ENCODE assay signal across 29 cellular contexts in genomic region chr7:157869793-157870192, GRCh38.
"Had no signal": no experiment of that assay in that cellular context is flagged by ENCODE, and none has a peak within 500 bp of the region (broad histone marks: within the 10 kb centered on the region; RNA-seq: fewer than 3 reads in every experiment).

No MANE protein-coding gene starts in this region.

- H3K27ac ChIP-seq: stomach, suprapubic skin, testis, thoracic aorta, thyroid gland, tibial artery, tibial nerve, transverse colon, upper lobe of left lung, upper lobe of right lung, uterus, vagina had no signal

- H3K9me3 Mint-ChIP-seq: stimulated activated effector memory CD8-positive, alpha-beta T cell treated with anti-CD3 and anti-CD28 coated beads, Interleukin-12 subunit alpha, Interleukin-12 subunit beta, amount 100 ng/mL, for 72 hours; stimulated activated naive B cell treated with anti-CD40 and anti-IgM and Interleukin-4, amounts not matched to agents 10 μg/mL and 1 μg/mL and 100 μg/mL, for 72 hours; stimulated activated naive CD8-positive, alpha-beta T cell treated with anti-CD3 and anti-CD28 coated beads, Interleukin-15, amount 100 ng/mL, for 72 hours; stimulated activated naive CD8-positive, alpha-beta T cell treated with anti-CD3 and anti-CD28 coated beads, Interleukin-15, Interleukin-2, amounts not matched to agents 100 ng/mL and 50 ng/mL, for 24 hours; type B pancreatic cell had no signal

- H3K36me3 ChIP-seq: stomach, suprapubic skin, thoracic aorta, thyroid gland, tibial artery, tibial nerve, transverse colon, upper lobe of left lung, upper lobe of right lung, uterus, vagina had no signal

- ATAC-seq: stimulated activated effector memory CD8-positive, alpha-beta T cell treated with anti-CD3 and anti-CD28 coated beads, Interleukin-12 subunit alpha, Interleukin-12 subunit beta, amount 100 ng/mL, for 72 hours; stimulated activated memory B cell treated with anti-CD40 and anti-IgM and Interleukin-4, amounts not matched to agents 10 μg/mL and 1 μg/mL and 100 μg/mL, for 72 hours; stimulated activated naive B cell treated with anti-CD40 and anti-IgM and Interleukin-4, amounts not matched to agents 10 μg/mL and 1 μg/mL and 100 μg/mL, for 72 hours; stimulated activated naive CD8-positive, alpha-beta T cell treated with anti-CD3 and anti-CD28 coated beads, Interleukin-15, amount 100 ng/mL, for 72 hours; stimulated activated naive CD8-positive, alpha-beta T cell treated with anti-CD3 and anti-CD28 coated beads, Interleukin-15, Interleukin-2, amounts not matched to agents 100 U/mL and 50 U/mL, for 24 hours; upper lobe of right lung had no signal

- H3K4me3 ChIP-seq: stomach, suprapubic skin, testis, thoracic aorta, thyroid gland, tibial artery, tibial nerve, transverse colon, upper lobe of left lung, upper lobe of right lung, uterus, vagina had no signal

- H3K27me3 Mint-ChIP-seq: stimulated activated naive CD8-positive, alpha-beta T cell treated with anti-CD3 and anti-CD28 coated beads, Interleukin-15, amount 100 ng/mL, for 72 hours; stimulated activated naive CD8-positive, alpha-beta T cell treated with anti-CD3 and anti-CD28 coated beads, Interleukin-15, Interleukin-2, amounts not matched to agents 100 ng/mL and 50 ng/mL, for 24 hours; type B pancreatic cell had no signal

- H3K36me3 Mint-ChIP-seq: stimulated activated effector memory CD8-positive, alpha-beta T cell treated with anti-CD3 and anti-CD28 coated beads, Interleukin-12 subunit alpha, Interleukin-12 subunit beta, amount 100 ng/mL, for 72 hours; stimulated activated memory B cell treated with anti-CD40 and anti-IgM and Interleukin-4, amounts not matched to agents 10 μg/mL and 1 μg/mL and 100 μg/mL, for 72 hours; stimulated activated naive B cell treated with anti-CD40 and anti-IgM and Interleukin-4, amounts not matched to agents 10 μg/mL and 1 μg/mL and 100 μg/mL, for 72 hours; type B pancreatic cell had no signal

- H3K4me1 ChIP-seq: suprapubic skin, thyroid gland, tibial artery, tibial nerve, transverse colon, upper lobe of left lung, upper lobe of right lung, uterus, vagina had no signal

- FAIRE-seq: urothelium cell line had no signal

- H3K27ac Mint-ChIP-seq: stimulated activated effector memory CD8-positive, alpha-beta T cell treated with anti-CD3 and anti-CD28 coated beads, Interleukin-12 subunit alpha, Interleukin-12 subunit beta, amount 100 ng/mL, for 72 hours; stimulated activated memory B cell treated with anti-CD40 and anti-IgM and Interleukin-4, amounts not matched to agents 10 μg/mL and 1 μg/mL and 100 μg/mL, for 72 hours; stimulated activated naive B cell treated with anti-CD40 and anti-IgM and Interleukin-4, amounts not matched to agents 10 μg/mL and 1 μg/mL and 100 μg/mL, for 72 hours; stimulated activated naive CD8-positive, alpha-beta T cell treated with anti-CD3 and anti-CD28 coated beads, Interleukin-15, amount 100 ng/mL, for 72 hours; stimulated activated naive CD8-positive, alpha-beta T cell treated with anti-CD3 and anti-CD28 coated beads, Interleukin-15, Interleukin-2, amounts not matched to agents 100 ng/mL and 50 ng/mL, for 24 hours; type B pancreatic cell had no signal

- H3K27me3 ChIP-seq: testis, thyroid gland, tibial nerve, transverse colon, upper lobe of left lung, uterus, vagina had no signal

- DNase-seq: stimulated activated CD4-positive, alpha-beta T cell treated with anti-CD3 and anti-CD28 coated beads, Interleukin-2, amount 100 ng/mL, for 48 hours; stimulated activated CD4-positive, alpha-beta T cell treated with anti-CD3 and anti-CD28 coated beads, Interleukin-4, amount 100 ng/mL, for 1 hour; stimulated activated CD4-positive, alpha-beta T cell treated with anti-CD3 and anti-CD28 coated beads, Interleukin-4, amount 100 ng/mL, for 24 hours; stimulated activated CD4-positive, alpha-beta T cell treated with anti-CD3 and anti-CD28 coated beads, Interleukin-4, amount 100 ng/mL, for 4 hours; stimulated activated CD8-positive, alpha-beta memory T cell treated with anti-CD3 and anti-CD28 coated beads, Interleukin-4, amount 100 ng/mL, for 48 hours; stimulated activated naive B cell treated with anti-CD40 and anti-IgM and Interleukin-4, amounts not matched to agents 10 μg/mL and 1 μg/mL and 100 μg/mL, for 72 hours; stimulated activated naive CD4-positive, alpha-beta T cell; stimulated activated naive CD4-positive, alpha-beta T cell treated with Interleukin-2 at 50 U/mL for 16 hours; stimulated activated naive CD8-positive, alpha-beta T cell treated with anti-CD3 and anti-CD28 coated beads, Interleukin-15, amount 100 ng/mL, for 72 hours; stimulated activated naive CD8-positive, alpha-beta T cell treated with anti-CD3 and anti-CD28 coated beads, Interleukin-15, Interleukin-2, amounts not matched to agents 100 U/mL and 50 U/mL, for 24 hours; stomach; substantia nigra; testis; thyroid gland; tibial artery; transverse colon; trophoblast cell; upper lobe of left lung; upper lobe of right lung; uterus had no signal

- H3K4me3 Mint-ChIP-seq: stimulated activated effector memory CD8-positive, alpha-beta T cell treated with anti-CD3 and anti-CD28 coated beads, Interleukin-12 subunit alpha, Interleukin-12 subunit beta, amount 100 ng/mL, for 72 hours; stimulated activated memory B cell treated with anti-CD40 and anti-IgM and Interleukin-4, amounts not matched to agents 10 μg/mL and 1 μg/mL and 100 μg/mL, for 72 hours; stimulated activated naive B cell treated with anti-CD40 and anti-IgM and Interleukin-4, amounts not matched to agents 10 μg/mL and 1 μg/mL and 100 μg/mL, for 72 hours; stimulated activated naive CD8-positive, alpha-beta T cell treated with anti-CD3 and anti-CD28 coated beads, Interleukin-15, amount 100 ng/mL, for 72 hours; stimulated activated naive CD8-positive, alpha-beta T cell treated with anti-CD3 and anti-CD28 coated beads, Interleukin-15, Interleukin-2, amounts not matched to agents 100 ng/mL and 50 ng/mL, for 24 hours; type B pancreatic cell had no signal

- H3K9me3 ChIP-seq: suprapubic skin, testis, thoracic aorta, thyroid gland, transverse colon, upper lobe of left lung, upper lobe of right lung, uterus, vagina had no signal
